Comparison of ENCODE assay signal across 8 cellular contexts in genomic region chr11:104609297-104609696, GRCh38.
DNase-seq lines count a peak whose midpoint lies in the region; ATAC-seq and TF ChIP-seq lines count a peak whose summit lies in the region.

No MANE protein-coding gene starts in this region.

- dilution Hi-C loops in mammary epithelial cell (cut with HindIII; ENCODE audit: low sequenced_read_pairs), result no loop called here

- no peaks in the 10 kb centered on the region for H3K4me1 ChIP-seq in mammary epithelial cell (ENCODE audit: insufficient read depth, low read length)

- H3K36me3 ChIP-seq in mammary epithelial cell (ENCODE audit: insufficient read depth, low read length) (no peaks in the 10 kb centered on the region), kidney epithelial cell (ENCODE audit: control insufficient read depth, insufficient read depth, low read length) (no peaks in the 10 kb centered on the region)

- no peaks in the 10 kb centered on the region for H4K20me1 ChIP-seq in mammary epithelial cell (ENCODE audit: insufficient read depth, low read length)

- H3K4me2 ChIP-seq in mammary epithelial cell (ENCODE audit: insufficient read depth, low read depth, low read length), result no peak overlapping the region

- intact Hi-C loops in mammary epithelial cell (cut with micrococcal nuclease), result loop anchor here (2.0 kb wide), 1 partner anchor 1254 kb away; no protein-coding TSS in a partner anchor

- H3K27me3 ChIP-seq in mammary epithelial cell (ENCODE audit: insufficient read depth, low read length), result no peaks in the 10 kb centered on the region
- H3K27me3 ChIP-seq in kidney epithelial cell (ENCODE audit: control insufficient read depth, insufficient read depth, low read length), result no peaks in the 10 kb centered on the region

- H3K9me3 ChIP-seq in mammary epithelial cell (replicated peaks; ENCODE audit: insufficient read depth, low read length), result no peaks in the 10 kb centered on the region

- H3K27ac ChIP-seq in mammary epithelial cell (ENCODE audit: insufficient read depth, low read depth, low read length), result no peak overlapping the region

- H3K9ac ChIP-seq in mammary epithelial cell (ENCODE audit: insufficient read depth, low read length), result no peak overlapping the region

- H3K79me2 ChIP-seq in mammary epithelial cell (ENCODE audit: insufficient read depth, low read length), result no peaks in the 10 kb centered on the region

- CTCF ChIA-PET in mammary epithelial cell (lab: Charles Lee; ENCODE audit: low non-redundant PET), result interaction anchor here (0.7 kb wide), 1 partner anchor 1487 kb away, joined by 3 read pairs; no protein-coding TSS in a partner anchor

- ATAC-seq in GM21825 (IDR thresholded peaks at IDR 0.05; ENCODE audit: unreplicated experiment), result peak; percentile 79

- in situ Hi-C loops in mammary epithelial cell (cut with MboI; ENCODE audit: low sequenced_read_pairs in 2 of 2), result no loop called here

- H3K4me3 ChIP-seq in mammary epithelial cell (replicated peaks in 1 of 3; ENCODE audit: insufficient read depth in 1 of 3, low read depth in 2 of 3, low read length in 3 of 3) (no peak overlapping the region), kidney epithelial cell (ENCODE audit: low read depth, low read length) (no peak overlapping the region)

- BruUV-seq in mammary epithelial cell (replicated peaks; lab: Mats Ljungman, UMichigan), result no TSS peak

- peak; percentile 22 for DNase-seq in KG1 (lab: John Stamatoyannopoulos, UW)
- peak in 3 of 5 donors; percentile 13 to 61 (median 16) for DNase-seq in T-helper 1 cell
- peak; percentile 27 for DNase-seq in mammary epithelial cell
- no peak for DNase-seq in kidney epithelial cell (ENCODE audit: low read depth)
- peak; percentile 4 for DNase-seq in stimulated activated CD4-positive, alpha-beta T cell treated with anti-CD3 and anti-CD28 coated beads, Interleukin-4, amount 100 ng/mL, for 1 hour
- DNase-seq in DMS79 treated with DMSO at 0.1 percent for 48 hours (lab: John Stamatoyannopoulos, UW), result no peak

- H2AFZ ChIP-seq in mammary epithelial cell (ENCODE audit: low read depth, low read length), result no peak overlapping the region

- WGBS in mammary epithelial cell (ENCODE audit: low coverage, missing lambda C conversion rate), result 90% methylated on average over 1 of the region's 1 CpG

- TF ChIP-seq CTCF in GM12872 (IDR thresholded peaks at IDR 0.05; ENCODE audit: insufficient read depth, low read depth, low read length) (peak; percentile 69), mammary epithelial cell (conservative IDR thresholded peaks at IDR 0.05 in 1 of 2, IDR thresholded peaks at IDR 0.05 in 1 of 2; ENCODE audit: extremely low read depth in 1 of 2, insufficient read depth in 1 of 2, low read depth in 1 of 2, low read length in 2 of 2) (peak; percentile 75 to 87), kidney epithelial cell (IDR thresholded peaks at IDR 0.05; ENCODE audit: insufficient read depth, low read length, poor library complexity, severe bottlenecking) (peak; percentile 77)

Comparison
In these comparisons a context has a peak if more than half of its experiments do, and no peak if none do; other contexts are left out.
1. DNase-seq: peak in KG1 (single experiment), T-helper 1 cell (3 of 5), mammary epithelial cell (single experiment) and stimulated activated CD4-positive, alpha-beta T cell treated with anti-CD3 and anti-CD28 coated beads, Interleukin-4, amount 100 ng/mL, for 1 hour (single experiment); none in kidney epithelial cell (single experiment) and DMS79 treated with DMSO at 0.1 percent for 48 hours (single experiment).
2. Peak in every context shown above with its lines, with median percentiles within 50 percentile points of each other: CTCF ChIP-seq.